Comparison of ENCODE assay signal across 16 cellular contexts in genomic region chr13:108947551-108948030, GRCh38.
DNase-seq lines count a peak whose midpoint lies in the region; ATAC-seq, FAIRE-seq and TF ChIP-seq lines count a peak whose summit lies in the region.
"Had no signal": no experiment of that assay in that cellular context is flagged by ENCODE, and none has a peak within 500 bp of the region (broad histone marks: within the 10 kb centered on the region; RNA-seq: fewer than 3 reads in every experiment).

No MANE protein-coding gene starts in this region.

- H3K27ac ChIP-seq in body of pancreas (no peak overlapping the region), tibial artery (no peak overlapping the region)

- ATAC-seq in body of pancreas (no peak), GM21360 (IDR thresholded peaks at IDR 0.05; ENCODE audit: unreplicated experiment) (no peak), HG03432 (IDR thresholded peaks at IDR 0.05; ENCODE audit: unreplicated experiment) (no peak)

- FAIRE-seq in islet of Langerhans (lab: Jason Lieb, UNC) = peak; percentile 95
- FAIRE-seq: keratinocyte had no signal

- H3K4me1 ChIP-seq in body of pancreas (no peaks in the 10 kb centered on the region), tibial artery (no peaks in the 10 kb centered on the region)
- H3K4me1 ChIP-seq: adrenal gland, HAP-1 had no signal

- intact Hi-C loops in body of pancreas (cut with DNase I) = no loop called here
- intact Hi-C loops in tibial artery (cut with DNase I; ENCODE audit: low total_unique reads) = no loop called here

- DNase-seq in GM04503 (ENCODE audit: low read depth) = peak; percentile 72
- DNase-seq in body of pancreas = peak in 3 of 4 donors; percentile 30 to 50 (median 30)
- peak; percentile 70 to 72 for DNase-seq in tibial artery
- DNase-seq in putamen (ENCODE audit: low spot score) = no peak
- DNase-seq: activated CD4-positive, alpha-beta T cell treated with anti-CD3 and anti-CD28 coated beads, Interleukin-2, amount 10 ng/mL, durations not matched to agents 7 days and 5 days; activated T-cell treated with anti-CD3 and anti-CD28 coated beads, Interleukin-2, amount 50 U/mL, for 48 hours; dermis blood vessel endothelial cell; NCI-H1930; NCI-H82; stimulated activated CD4-positive, alpha-beta T cell treated with anti-CD3 and anti-CD28 coated beads, Interleukin-1b, Interleukin-23, amount 100 ng/mL, for 48 hours had no signal

- H3K9me3 ChIP-seq in body of pancreas (no peaks in the 10 kb centered on the region), tibial artery (no peaks in the 10 kb centered on the region)
- H3K9me3 ChIP-seq: adrenal gland, HAP-1 had no signal

- TF ChIP-seq CTCF in body of pancreas (IDR thresholded peaks at IDR 0.05) = no peak
- TF ChIP-seq CTCF in tibial artery (IDR thresholded peaks at IDR 0.05) = no peak

- no peak overlapping the region for H3K4me3 ChIP-seq in body of pancreas
- no peak overlapping the region for H3K4me3 ChIP-seq in tibial artery
- H3K4me3 ChIP-seq: adrenal gland, HAP-1 had no signal

- H3K36me3 ChIP-seq in body of pancreas (replicated peaks in 1 of 2; ENCODE audit: insufficient read depth in 1 of 2, low read depth in 2 of 2) = no peaks in the 10 kb centered on the region
- H3K36me3 ChIP-seq in tibial artery = no peaks in the 10 kb centered on the region
- H3K36me3 ChIP-seq: adrenal gland, HAP-1 had no signal

- TF ChIP-seq POLR2A in body of pancreas (IDR thresholded peaks at IDR 0.05) = no peak

- 79 to 84% methylated on average over 8 of the region's 8 CpGs for WGBS in body of pancreas, 2 donors

- H3K27me3 ChIP-seq in body of pancreas (no peaks in the 10 kb centered on the region), tibial artery (no peaks in the 10 kb centered on the region)
- H3K27me3 ChIP-seq: adrenal gland had no signal
